In genomic region chr20:57435498-57436222, GRCh38 we compare ENCODE assay signal across 8 cellular contexts. TPM values are rescaled to one million over a fixed set of nuclear protein-coding genes. Genes with fewer than 3 reads are reported as not detected.
DNase-seq lines count a peak whose midpoint lies in the region; ATAC-seq, FAIRE-seq and TF ChIP-seq lines count a peak whose summit lies in the region.

No MANE protein-coding gene starts in this region.

- in situ Hi-C loops in Caki2 (cut with HindIII; ENCODE audit: low pct_unique_long_range_greater_than_20kb, low sequenced_read_pairs) (no loop called here), mammary epithelial cell (cut with MboI; ENCODE audit: low sequenced_read_pairs in 2 of 2) (no loop called here)

- 4% methylated on average over 18 of the region's 25 CpGs for WGBS in mammary epithelial cell (ENCODE audit: low coverage, missing lambda C conversion rate)
- 17% methylated on average over 20 of the region's 25 CpGs for WGBS in right lobe of liver (ENCODE audit: insufficient coverage, low coverage, low lambda C conversion rate, missing lambda C conversion rate)

- peak overlapping the region; percentile 42 for H2AFZ ChIP-seq in mammary epithelial cell (ENCODE audit: low read depth, low read length)

- H4K20me1 ChIP-seq in mammary epithelial cell (ENCODE audit: insufficient read depth, low read length), result no peaks in the 10 kb centered on the region

- H3K9me3 ChIP-seq in mammary epithelial cell (replicated peaks; ENCODE audit: insufficient read depth, low read length), result no peaks in the 10 kb centered on the region
- no peaks in the 10 kb centered on the region for H3K9me3 ChIP-seq in right lobe of liver

- H3K4me1 ChIP-seq in mammary epithelial cell (ENCODE audit: insufficient read depth, low read length) (peaks cover 22% of the 10 kb centered on the region), right lobe of liver (peaks cover 0 to 27% (median 11%) of the 10 kb centered on the region in 4 donors)

- no peaks in the 10 kb centered on the region for H3K79me2 ChIP-seq in mammary epithelial cell (ENCODE audit: insufficient read depth, low read length)

- H3K27ac ChIP-seq in mammary epithelial cell (ENCODE audit: insufficient read depth, low read depth, low read length), result peak overlapping the region; percentile 35
- peak overlapping the region; percentile 31 to 84 (median 56) for H3K27ac ChIP-seq in right lobe of liver

- ATAC-seq in right lobe of liver, result peak; percentile 53 to 64 (median 61)
- no peak for ATAC-seq in HG02642 (IDR thresholded peaks at IDR 0.05; ENCODE audit: poor library complexity, unreplicated experiment)

- H3K9ac ChIP-seq in mammary epithelial cell (ENCODE audit: insufficient read depth, low read length), result peak overlapping the region; percentile 26

- no peaks in the 10 kb centered on the region for H3K27me3 ChIP-seq in mammary epithelial cell (ENCODE audit: insufficient read depth, low read length)
- no peaks in the 10 kb centered on the region for H3K27me3 ChIP-seq in right lobe of liver

- CTCF ChIA-PET in mammary epithelial cell (lab: Charles Lee; ENCODE audit: low non-redundant PET), result interaction anchor here (0.6 kb wide), 1 partner anchor 86 kb away, joined by 3 read pairs; no protein-coding TSS in a partner anchor

- TF ChIP-seq POLR2A in right lobe of liver (IDR thresholded peaks at IDR 0.05), result peak; percentile 43

- no peak overlapping the region for H3K4me3 ChIP-seq in mammary epithelial cell (replicated peaks in 1 of 3; ENCODE audit: insufficient read depth in 1 of 3, low read depth in 2 of 3, low read length in 3 of 3)
- H3K4me3 ChIP-seq in right lobe of liver, result no peak overlapping the region

- DNase-seq in Caki2 (ENCODE audit: low read depth), result peak; percentile 74
- peak; percentile 92 for DNase-seq in M059J (ENCODE audit: low read depth)
- peak; percentile 86 for DNase-seq in RPMI7951 (ENCODE audit: low read depth)
- peak; percentile 98 for DNase-seq in mammary epithelial cell
- DNase-seq in right lobe of liver, result peak; percentile 89 to 91 (median 90)
- no peak for DNase-seq in D721Med (ENCODE audit: insufficient read length, low spot score)
- no peak for DNase-seq in NCI-H446 (lab: John Stamatoyannopoulos, UW)

- BruUV-seq in mammary epithelial cell (replicated peaks; lab: Mats Ljungman, UMichigan), result no TSS peak

- dilution Hi-C loops in mammary epithelial cell (cut with HindIII; ENCODE audit: low sequenced_read_pairs), result no loop called here

- H3K4me2 ChIP-seq in mammary epithelial cell (ENCODE audit: insufficient read depth, low read depth, low read length), result peak overlapping the region; percentile 53

- FAIRE-seq in D721Med (lab: Jason Lieb, UNC), result no peak

- intact Hi-C loops in mammary epithelial cell (cut with micrococcal nuclease), result loop anchor here (2.0 kb wide), 1 partner anchor 47 kb away; no protein-coding TSS in a partner anchor
- intact Hi-C loops in right lobe of liver (cut with DNase I), result no loop called here

- H3K36me3 ChIP-seq in mammary epithelial cell (ENCODE audit: insufficient read depth, low read length) (no peaks in the 10 kb centered on the region), right lobe of liver (no peaks in the 10 kb centered on the region)

- TF ChIP-seq CTCF in mammary epithelial cell (conservative IDR thresholded peaks at IDR 0.05 in 1 of 2, IDR thresholded peaks at IDR 0.05 in 1 of 2; ENCODE audit: extremely low read depth in 1 of 2, insufficient read depth in 1 of 2, low read depth in 1 of 2, low read length in 2 of 2), result peak in 1 of 2 donors; percentile 35
- peak in 2 of 4 donors; percentile 12 to 31 for TF ChIP-seq CTCF in right lobe of liver (IDR thresholded peaks at IDR 0.05)
- TF ChIP-seq CTCF in D721Med (IDR thresholded peaks at IDR 0.05; ENCODE audit: insufficient read depth, missing control alignments), result no peak

RNA-seq across cellular contexts. Expression of gene RBM38, which starts 44.5 kb away (rescaled TPM):
- total RNA-seq in Caki2 (2014; rRNA removed; shearing (Covaris generic); ENCODE audit: low replicate concordance), result 14.6 and 15.2 TPM in 2 replicates
- 14.0 and 16.1 TPM in 2 replicates for total RNA-seq in M059J (2014; rRNA removed; shearing (Covaris generic))
- 9.9 and 10.3 TPM in 2 replicates for total RNA-seq in RPMI7951 (2014; rRNA removed; shearing (Covaris generic))
- total RNA-seq in mammary epithelial cell (10 to 100 TPM; 16.2 to 21.2 TPM), right lobe of liver (10 to 100 TPM in 3 of 6 experiments, 1 to 10 TPM in 3; 3.9 to 16.9 (median 9.6) TPM)
- 15.4 TPM for polyA plus RNA-seq in mammary epithelial cell
- polyA minus RNA-seq in mammary epithelial cell, result 5.9 TPM

Comparison
In these comparisons a context has a peak if more than half of its experiments do, and no peak if none do; other contexts are left out.
1. DNase-seq: peak in Caki2 (single experiment), M059J (single experiment), RPMI7951 (single experiment), mammary epithelial cell (single experiment) and right lobe of liver (3 of 3); none in D721Med (single experiment) and NCI-H446 (0 of 2).